Comparison of ENCODE assay signal across 1 cellular context in genomic region chr16:89582614-89583196, GRCh38.
TF ChIP-seq lines count a peak whose summit lies in the region.

No MANE protein-coding gene starts in this region.

TF ChIP-seq in A549, 52 proteins besides CTCF, POLR2A, EP300 and RAD21:
- TF ChIP-seq GATA3 (IDR thresholded peaks at IDR 0.05; ENCODE audit: borderline replicate concordance), result no peak
- TF ChIP-seq, protein P1, sequence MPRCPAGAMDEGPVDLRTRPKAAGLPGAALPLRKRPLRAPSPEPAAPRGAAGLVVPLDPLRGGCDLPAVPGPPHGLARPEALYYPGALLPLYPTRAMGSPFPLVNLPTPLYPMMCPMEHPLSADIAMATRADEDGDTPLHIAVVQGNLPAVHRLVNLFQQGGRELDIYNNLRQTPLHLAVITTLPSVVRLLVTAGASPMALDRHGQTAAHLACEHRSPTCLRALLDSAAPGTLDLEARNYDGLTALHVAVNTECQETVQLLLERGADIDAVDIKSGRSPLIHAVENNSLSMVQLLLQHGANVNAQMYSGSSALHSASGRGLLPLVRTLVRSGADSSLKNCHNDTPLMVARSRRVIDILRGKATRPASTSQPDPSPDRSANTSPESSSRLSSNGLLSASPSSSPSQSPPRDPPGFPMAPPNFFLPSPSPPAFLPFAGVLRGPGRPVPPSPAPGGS (IDR thresholded peaks at IDR 0.05), result no peak
- no peak for TF ChIP-seq ZC3H11A (IDR thresholded peaks at IDR 0.05)
- no peak for TF ChIP-seq POLR2AphosphoS2 (conservative IDR thresholded peaks at IDR 0.05; ENCODE audit: low read length)
- TF ChIP-seq EHMT2 (IDR thresholded peaks at IDR 0.05; ENCODE audit: low read depth), result no peak
- TF ChIP-seq, protein P2, sequence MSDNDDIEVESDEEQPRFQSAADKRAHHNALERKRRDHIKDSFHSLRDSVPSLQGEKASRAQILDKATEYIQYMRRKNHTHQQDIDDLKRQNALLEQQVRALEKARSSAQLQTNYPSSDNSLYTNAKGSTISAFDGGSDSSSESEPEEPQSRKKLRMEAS (IDR thresholded peaks at IDR 0.05), result no peak
- TF ChIP-seq NPAS2 (CRISPR knock-in tag; IDR thresholded peaks at IDR 0.05; ENCODE audit: borderline replicate concordance), result no peak
- TF ChIP-seq HOXA7 (CRISPR knock-in tag; IDR thresholded peaks at IDR 0.05), result no peak
- no peak for TF ChIP-seq RNF2 (IDR thresholded peaks at IDR 0.05; ENCODE audit: borderline replicate concordance, low read depth)
- TF ChIP-seq NFE2L2 (conservative IDR thresholded peaks at IDR 0.05; ENCODE audit: low read length), result no peak
- no peak for TF ChIP-seq NR3C1 (IDR thresholded peaks at IDR 0.05)
- TF ChIP-seq MAFK (IDR thresholded peaks at IDR 0.05; ENCODE audit: partially characterized antibody), result no peak
- no peak for TF ChIP-seq CHD2 (IDR thresholded peaks at IDR 0.05; ENCODE audit: low read length, partially characterized antibody)
- no peak for TF ChIP-seq HMGXB4 (CRISPR knock-in tag; IDR thresholded peaks at IDR 0.05; ENCODE audit: borderline replicate concordance)
- TF ChIP-seq HOXB13 (CRISPR knock-in tag; IDR thresholded peaks at IDR 0.05; ENCODE audit: low read depth), result no peak
